Comparison of ENCODE assay signal across 10 cellular contexts in genomic region chr4:117447925-117448324, GRCh38.
DNase-seq lines count a peak whose midpoint lies in the region; ATAC-seq and TF ChIP-seq lines count a peak whose summit lies in the region.
"Had no signal": no experiment of that assay in that cellular context is flagged by ENCODE, and none has a peak within 500 bp of the region (broad histone marks: within the 10 kb centered on the region; RNA-seq: fewer than 3 reads in every experiment).

No MANE protein-coding gene starts in this region.

- no peaks in the 10 kb centered on the region for H3K27me3 ChIP-seq in BE2C
- H3K27me3 ChIP-seq in CD4-positive, alpha-beta T cell (ENCODE audit: control insufficient read depth, insufficient read depth, low read length): no peaks in the 10 kb centered on the region

- H2AFZ ChIP-seq in OCI-LY7 (ENCODE audit: low read length): no peak overlapping the region

- H3K79me2 ChIP-seq in OCI-LY7 (ENCODE audit: insufficient read depth, low read depth, low read length): no peaks in the 10 kb centered on the region

- no TSS peak for BruUV-seq in OCI-LY7 (replicated peaks; lab: Mats Ljungman, UMichigan)

- H3K36me3 Mint-ChIP-seq in CD4-positive, alpha-beta T cell (ENCODE audit: low read depth): no peaks in the 10 kb centered on the region

- no peaks in the 10 kb centered on the region for H3K27me3 Mint-ChIP-seq in CD4-positive, alpha-beta T cell

- no peaks in the 10 kb centered on the region for H3K9me2 ChIP-seq in OCI-LY7 (ENCODE audit: insufficient read depth, low read length)

- DNase-seq in BE2C (peak; percentile 37), OCI-LY7 (ENCODE audit: low spot score) (peak; percentile 31), foreskin fibroblast (no peak), globus pallidus (ENCODE audit: low spot score) (no peak)
- DNase-seq in CD4-positive, alpha-beta T cell: no peak
- DNase-seq: effector CD4-positive, alpha-beta T cell; left ventricle myocardium inferior had no signal

- H3K4me3 ChIP-seq in BE2C (ENCODE audit: low read depth, low read length): no peak overlapping the region
- no peak overlapping the region for H3K4me3 ChIP-seq in OCI-LY7 (ENCODE audit: low read depth, low read length, poor library complexity, severe bottlenecking)
- H3K4me3 ChIP-seq in foreskin fibroblast (ENCODE audit: low read depth in 1 of 2, low read length in 2 of 2): no peak overlapping the region
- H3K4me3 ChIP-seq: left ventricle myocardium inferior had no signal

- no peak overlapping the region for H3K4me2 ChIP-seq in OCI-LY7 (ENCODE audit: low read length)

- H3K4me1 Mint-ChIP-seq in CD4-positive, alpha-beta T cell (ENCODE audit: low read depth): no peaks in the 10 kb centered on the region

- POLR2A ChIA-PET in OCI-LY7 (lab: Charles Lee): interaction anchor here (1.4 kb wide), 1 partner anchor 13 kb away, joined by 5 read pairs; no protein-coding TSS in a partner anchor
- POLR2A ChIA-PET in CD4-positive, alpha-beta T cell (lab: Charles Lee): no interaction called here

- no peak overlapping the region for H3K27ac Mint-ChIP-seq in CD4-positive, alpha-beta T cell

- H3K27ac ChIP-seq in OCI-LY7 (ENCODE audit: low read depth, low read length, poor library complexity, severe bottlenecking): no peak overlapping the region
- H3K27ac ChIP-seq in CD4-positive, alpha-beta T cell (ENCODE audit: low read depth, low read length): no peak overlapping the region
- H3K27ac ChIP-seq: left ventricle myocardium inferior had no signal

- H3K9me3 ChIP-seq in BE2C: no peaks in the 10 kb centered on the region
- no peaks in the 10 kb centered on the region for H3K9me3 ChIP-seq in OCI-LY7 (ENCODE audit: low read length)
- H3K9me3 ChIP-seq in CD4-positive, alpha-beta T cell (ENCODE audit: control insufficient read depth, low read length): peaks cover 3% of the 10 kb centered on the region

- no peaks in the 10 kb centered on the region for H3K9me3 Mint-ChIP-seq in CD4-positive, alpha-beta T cell

- H4K20me1 ChIP-seq in OCI-LY7 (ENCODE audit: insufficient read depth, low read length): no peaks in the 10 kb centered on the region

- CTCF ChIA-PET in OCI-LY7 (lab: Charles Lee; ENCODE audit: unreplicated experiment): no interaction called here
- CTCF ChIA-PET in CD4-positive, alpha-beta T cell (lab: Charles Lee): no interaction called here

- no peak overlapping the region for H3K4me3 Mint-ChIP-seq in CD4-positive, alpha-beta T cell

- H3K36me3 ChIP-seq in BE2C: no peaks in the 10 kb centered on the region
- no peaks in the 10 kb centered on the region for H3K36me3 ChIP-seq in OCI-LY7 (ENCODE audit: insufficient read depth, low read length)
- H3K36me3 ChIP-seq: left ventricle myocardium inferior had no signal

- TF ChIP-seq CTCF in BE2C (IDR thresholded peaks at IDR 0.05; ENCODE audit: low read depth, low read length): peak; percentile 51
- peak; percentile 78 for TF ChIP-seq CTCF in OCI-LY7 (conservative IDR thresholded peaks at IDR 0.05; ENCODE audit: low read length)
- TF ChIP-seq CTCF in foreskin fibroblast (IDR thresholded peaks at IDR 0.05; ENCODE audit: low read depth, low read length): peak; percentile 7
- TF ChIP-seq CTCF in CD4-positive, alpha-beta T cell (IDR thresholded peaks at IDR 0.05): no peak

- ATAC-seq in GM18861 (IDR thresholded peaks at IDR 0.05; ENCODE audit: unreplicated experiment): peak; percentile 49
- ATAC-seq in CD4-positive, alpha-beta T cell (ENCODE audit: poor library complexity): no peak
- no peak for ATAC-seq in HG02798 (IDR thresholded peaks at IDR 0.05; ENCODE audit: poor library complexity, unreplicated experiment)
- no peak for ATAC-seq in HG03469 (IDR thresholded peaks at IDR 0.05; ENCODE audit: unreplicated experiment)

- intact Hi-C loops in OCI-LY7 (cut with micrococcal nuclease; ENCODE audit: unreplicated experiment): no loop called here
- intact Hi-C loops in CD4-positive, alpha-beta T cell (cut with DNase I, micrococcal nuclease): loop anchor here (5.0 kb wide), 2 partner anchors 779 to 819 kb away; no protein-coding TSS in a partner anchor

- H3K4me1 ChIP-seq in BE2C (no peaks in the 10 kb centered on the region), OCI-LY7 (ENCODE audit: insufficient read depth, low read length, poor library complexity, severe bottlenecking) (no peaks in the 10 kb centered on the region)
- H3K4me1 ChIP-seq: left ventricle myocardium inferior had no signal

Comparison
In these comparisons a context has a peak if more than half of its experiments do, and no peak if none do; other contexts are left out.
1. DNase-seq: peak in BE2C (single experiment) and OCI-LY7 (single experiment); none in foreskin fibroblast (0 of 2), CD4-positive, alpha-beta T cell (0 of 10) and globus pallidus (single experiment).